17 cellular contexts compared by ENCODE assay signal in the genomic region with DNA sequence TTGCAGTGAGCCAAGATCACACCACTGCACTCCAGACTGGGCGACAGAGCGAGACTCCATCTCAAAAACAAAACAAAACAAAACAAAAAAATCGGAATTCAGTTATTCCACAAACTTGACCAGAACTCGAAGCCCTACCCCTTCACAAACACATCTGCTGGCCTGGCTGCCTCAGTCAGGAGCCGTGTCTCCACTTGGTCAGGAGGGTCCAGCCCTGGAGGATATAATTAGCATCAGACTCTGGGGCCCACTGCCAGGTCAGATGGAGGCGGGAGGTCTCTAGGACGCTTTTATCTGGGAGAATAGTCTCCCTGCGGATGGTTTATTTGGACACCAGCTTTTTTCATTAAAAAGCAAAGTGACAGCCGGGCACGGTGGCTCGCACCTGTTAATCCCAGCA. TPM values are rescaled to one million over a fixed set of nuclear protein-coding genes. Genes with fewer than 3 reads are reported as not detected.
A peak's percentile ranks its signal among the peaks of the same experiment; 100 is the strongest.
DNase-seq lines count a peak whose midpoint lies in the region; ATAC-seq and TF ChIP-seq lines count a peak whose summit lies in the region.
"Had no signal": no experiment of that assay in that cellular context is flagged by ENCODE, and none has a peak within 500 bp of the region (broad histone marks: within the 10 kb centered on the region; RNA-seq: fewer than 3 reads in every experiment).

No MANE protein-coding gene starts in this region.

- CTCF ChIA-PET in IMR-90 (lab: Yijun Ruan, JAX) = no interaction called here

- TF ChIP-seq CTCF in IMR-90 (conservative IDR thresholded peaks at IDR 0.05; ENCODE audit: low read depth, low read length) (no peak), esophagus muscularis mucosa (IDR thresholded peaks at IDR 0.05) (no peak), right lobe of liver (IDR thresholded peaks at IDR 0.05) (no peak), thoracic aorta (IDR thresholded peaks at IDR 0.05) (no peak)

- H2BK120ac ChIP-seq in IMR-90 (ENCODE audit: low read depth, low read length) = no peak overlapping the region

- no peak overlapping the region for H4K8ac ChIP-seq in IMR-90 (ENCODE audit: low read depth in 2 of 2, low read length in 2 of 2)

- 67% methylated on average over 2 of the region's 11 CpGs; no CpG with 5 or more reads in 1 of the 2 experiments for WGBS in IMR-90 (ENCODE audit: extremely low coverage in 2 of 2, insufficient read length in 1 of 2), 2 experiments
- 50% methylated on average over 10 of the region's 11 CpGs for WGBS in esophagus muscularis mucosa
- 40% methylated on average over 3 of the region's 11 CpGs for WGBS in right lobe of liver (ENCODE audit: insufficient coverage, low coverage, low lambda C conversion rate, missing lambda C conversion rate)

- in situ Hi-C loops in IMR-90 (cut with MboI; ENCODE audit: low sequenced_read_pairs) = no loop called here

- no peak overlapping the region for H3K14ac ChIP-seq in IMR-90 (replicated peaks; ENCODE audit: low read depth, low read length)

- H3K18ac ChIP-seq in IMR-90 (ENCODE audit: low read depth, low read length) = no peak overlapping the region

- no peak overlapping the region for H4K5ac ChIP-seq in IMR-90 (ENCODE audit: low read depth, low read length)

- no peak overlapping the region for H3K23ac ChIP-seq in IMR-90 (ENCODE audit: low read depth, low read length)

- H3K36me3 ChIP-seq in IMR-90 (ENCODE audit: control insufficient read depth, insufficient read depth, low read length) (no peaks in the 10 kb centered on the region), esophagus muscularis mucosa (no peaks in the 10 kb centered on the region), right lobe of liver (no peaks in the 10 kb centered on the region), thoracic aorta (no peaks in the 10 kb centered on the region)
- H3K36me3 ChIP-seq: adrenal gland had no signal

- H2AK9ac ChIP-seq in IMR-90 (replicated peaks; ENCODE audit: low read depth, low read length, poor library complexity) = peak overlapping the region; percentile 28

- no peak overlapping the region for H3K4ac ChIP-seq in IMR-90 (ENCODE audit: low read depth, low read length)

- intact Hi-C loops in IMR-90 (cut with micrococcal nuclease) (no loop called here), esophagus muscularis mucosa (cut with DNase I) (loop anchor here (5.0 kb wide), 1 partner anchor 42 kb away; no protein-coding TSS in a partner anchor), right lobe of liver (cut with DNase I) (loop anchor here in 1 of 2 donors (10.0 kb wide), 1 partner anchor 59 kb away; no protein-coding TSS in a partner anchor)

- no TSS peak for BruUV-seq in IMR-90 (replicated peaks; lab: Mats Ljungman, UMichigan)

- no peak overlapping the region for H2AK5ac ChIP-seq in IMR-90 (ENCODE audit: low read depth, low read length)

- peaks cover 18% of the 10 kb centered on the region for H3K4me1 ChIP-seq in IMR-90 (ENCODE audit: control insufficient read depth, insufficient read depth, low read length)
- peaks cover 66 to 96% (median 82%) of the 10 kb centered on the region in 4 donors for H3K4me1 ChIP-seq in esophagus muscularis mucosa
- peaks cover 0 to 62% (median 17%) of the 10 kb centered on the region in 4 donors for H3K4me1 ChIP-seq in right lobe of liver
- H3K4me1 ChIP-seq in thoracic aorta (ENCODE audit: control insufficient read depth in 1 of 2, low read depth in 2 of 2) = peaks cover 36 to 82% of the 10 kb centered on the region in 2 donors

- TF ChIP-seq EP300 in esophagus muscularis mucosa (IDR thresholded peaks at IDR 0.05) = no peak

- no peak overlapping the region for H2BK5ac ChIP-seq in IMR-90 (ENCODE audit: low read depth, low read length, poor library complexity, severe bottlenecking)

- H2AFZ ChIP-seq in IMR-90 (replicated peaks; ENCODE audit: low read length, poor library complexity) = no peak overlapping the region

- no peak overlapping the region for H2BK15ac ChIP-seq in IMR-90 (ENCODE audit: low read depth, low read length)

- no peaks in the 10 kb centered on the region for H3K27me3 ChIP-seq in IMR-90 (ENCODE audit: control insufficient read depth, insufficient read depth, low read length)
- no peaks in the 10 kb centered on the region for H3K27me3 ChIP-seq in esophagus muscularis mucosa
- no peaks in the 10 kb centered on the region for H3K27me3 ChIP-seq in right lobe of liver
- no peaks in the 10 kb centered on the region for H3K27me3 ChIP-seq in thoracic aorta (replicated peaks; ENCODE audit: insufficient read depth)
- H3K27me3 ChIP-seq: adrenal gland, MG63 had no signal

- no peak overlapping the region for H3K4me3 ChIP-seq in IMR-90 (ENCODE audit: insufficient read depth, low read depth, low read length)
- H3K4me3 ChIP-seq in esophagus muscularis mucosa = no peak overlapping the region
- no peak overlapping the region for H3K4me3 ChIP-seq in right lobe of liver
- H3K4me3 ChIP-seq in thoracic aorta = peak overlapping the region; percentile 11
- H3K4me3 ChIP-seq: adrenal gland, MG63 had no signal

- no peak for DNase-seq in IMR-90
- DNase-seq in esophagus muscularis mucosa (ENCODE audit: extremely low spot score) = no peak
- DNase-seq in right lobe of liver = peak in 1 of 3 donors; percentile 49
- no peak for DNase-seq in thoracic aorta (ENCODE audit: low spot score)
- no peak for DNase-seq in mucosa of gallbladder (ENCODE audit: low spot score)
- DNase-seq in NCI-H526 (lab: John Stamatoyannopoulos, UW) = no peak
- DNase-seq: activated B cell treated with CpG ODN at 0.5 μM for 24 hours; cortex of kidney; DND-41; erythroblast; left colon; MG63; NCI-H2081; stimulated activated CD4-positive, alpha-beta T cell treated with anti-CD3 and anti-CD28 coated beads, Interleukin-1b, Interleukin-23, amount 100 ng/mL, for 48 hours; stimulated activated CD8-positive, alpha-beta memory T cell treated with anti-CD3 and anti-CD28 coated beads, Interleukin-4, amount 100 ng/mL, for 48 hours had no signal

- H3K4me2 ChIP-seq in IMR-90 (ENCODE audit: low read depth, low read length) = no peak overlapping the region

- POLR2A ChIA-PET in IMR-90 (lab: Charles Lee; ENCODE audit: unreplicated experiment) = no interaction called here

- H3K56ac ChIP-seq in IMR-90 (ENCODE audit: extremely low read depth, insufficient read depth, low read length) = no peak overlapping the region

- H2BK20ac ChIP-seq in IMR-90 (ENCODE audit: low read depth, low read length) = no peak overlapping the region

- dilution Hi-C loops in IMR-90 (cut with HindIII; ENCODE audit: low sequenced_read_pairs, unreplicated experiment) = no loop called here

- H3K79me1 ChIP-seq in IMR-90 (ENCODE audit: low read depth in 1 of 2, low read length in 2 of 2) = peaks cover 7 to 87% of the 10 kb centered on the region in 2 experiments; a peak in 3 of 4 replicates

- no peak for TF ChIP-seq RAD21 in IMR-90 (IDR thresholded peaks at IDR 0.05; ENCODE audit: low read length)

- ATAC-seq in IMR-90 (ENCODE audit: low read depth) (no peak), right lobe of liver (no peak), thoracic aorta (ENCODE audit: insufficient number of reproducible peaks, low FRiP score, low read depth) (no peak), GM18517 (IDR thresholded peaks at IDR 0.05; ENCODE audit: unreplicated experiment) (no peak)
- ATAC-seq: left colon had no signal

- H4K91ac ChIP-seq in IMR-90 (ENCODE audit: insufficient read depth, low read depth, low read length) = no peak overlapping the region

- peaks cover 95% of the 10 kb centered on the region for H4K20me1 ChIP-seq in IMR-90 (ENCODE audit: insufficient read depth, low read length)

- TF ChIP-seq POLR2A in IMR-90 (IDR thresholded peaks at IDR 0.05; ENCODE audit: low read depth, low read length) (no peak), esophagus muscularis mucosa (IDR thresholded peaks at IDR 0.05; ENCODE audit: low read depth) (no peak), right lobe of liver (IDR thresholded peaks at IDR 0.05) (no peak)

- H3K9me3 ChIP-seq in IMR-90 (ENCODE audit: control insufficient read depth, insufficient read depth, low read length) (no peaks in the 10 kb centered on the region), esophagus muscularis mucosa (no peaks in the 10 kb centered on the region), right lobe of liver (no peaks in the 10 kb centered on the region), thoracic aorta (no peaks in the 10 kb centered on the region)
- H3K9me3 ChIP-seq: adrenal gland, MG63 had no signal

- H3K9me1 ChIP-seq in IMR-90 (ENCODE audit: insufficient read depth, low read length) = peaks cover 43% of the 10 kb centered on the region

- no peak overlapping the region for H3K27ac ChIP-seq in IMR-90 (ENCODE audit: insufficient read depth, low read length)
- H3K27ac ChIP-seq in esophagus muscularis mucosa (replicated peaks in 1 of 4) = peak overlapping the region; percentile 47 to 60 (median 54)
- H3K27ac ChIP-seq in right lobe of liver = peak overlapping the region; percentile 76 to 99 (median 84)
- H3K27ac ChIP-seq in thoracic aorta = peak overlapping the region; percentile 48 to 83

- no peak overlapping the region for H3K9ac ChIP-seq in IMR-90 (ENCODE audit: low read depth, low read length)

RNA-seq across cellular contexts. Expression of a gene that starts 8.0 kb away (rescaled TPM):
- total RNA-seq in IMR-90 (2012; rRNA removed) (6.3 and 6.7 TPM in 2 replicates), esophagus muscularis mucosa (10 to 100 TPM in 3 of 4 donors, 1 to 10 TPM in 1; 9.1 to 35.1 (median 20.1) TPM), right lobe of liver (10 to 100 TPM in 2 of 6 experiments, 1 to 10 TPM in 4; 5.3 to 11.9 (median 8.6) TPM), thoracic aorta (10 to 100 TPM; 28.3 to 35.0 TPM), mucosa of gallbladder (20.1 TPM)
- polyA plus RNA-seq in IMR-90 (2012; rRNA removed) = 13.1 and 15.0 TPM in 2 replicates
- polyA plus RNA-seq in IMR-90 (2012; cell fraction: cytosol; rRNA removed) = 6.3 and 15.8 TPM in 2 replicates
- 23.8 and 42.6 TPM in 2 replicates for polyA plus RNA-seq in IMR-90 (2012; cell fraction: nucleus; rRNA removed; ENCODE audit: low replicate concordance)

RNA-seq across cellular contexts. Expression of a gene that starts 29.5 kb away (rescaled TPM):
- total RNA-seq in IMR-90 (2012; rRNA removed) (134 and 153 TPM in 2 replicates), esophagus muscularis mucosa (100 to 1,000 TPM; 420 to 568 (median 430) TPM), right lobe of liver (100 to 1,000 TPM in 3 of 6 experiments, 10 to 100 TPM in 3; 92.7 to 179 (median 118) TPM), thoracic aorta (100 to 1,000 TPM; 237 to 446 TPM), mucosa of gallbladder (226 TPM)
- 289 and 312 TPM in 2 replicates for polyA plus RNA-seq in IMR-90 (2012; rRNA removed)
- 290 and 383 TPM in 2 replicates for polyA plus RNA-seq in IMR-90 (2012; cell fraction: cytosol; rRNA removed)
- polyA plus RNA-seq in IMR-90 (2012; cell fraction: nucleus; rRNA removed; ENCODE audit: low replicate concordance) = 283 and 393 TPM in 2 replicates

RNA-seq across cellular contexts. Expression of a gene that starts 43.8 kb away (rescaled TPM):
- total RNA-seq in IMR-90 (2012; rRNA removed) (66.7 and 89.2 TPM in 2 replicates), esophagus muscularis mucosa (100 to 1,000 TPM; 129 to 155 (median 149) TPM), right lobe of liver (10 to 100 TPM; 30.2 to 93.0 (median 36.1) TPM), thoracic aorta (100 to 1,000 TPM in 1 of 2 donors, 10 to 100 TPM in 1; 99.6 to 174 TPM), mucosa of gallbladder (70.5 TPM)
- 196 and 253 TPM in 2 replicates for polyA plus RNA-seq in IMR-90 (2012; rRNA removed)
- polyA plus RNA-seq in IMR-90 (2012; cell fraction: cytosol; rRNA removed) = 76.4 and 143 TPM in 2 replicates
- 116 and 178 TPM in 2 replicates for polyA plus RNA-seq in IMR-90 (2012; cell fraction: nucleus; rRNA removed; ENCODE audit: low replicate concordance)

RNA-seq across cellular contexts. Expression of a gene that starts 57.8 kb away (rescaled TPM):
- total RNA-seq in IMR-90 (2012; rRNA removed) (1,030 and 1,144 TPM in 2 replicates), esophagus muscularis mucosa (100 to 1,000 TPM; 560 to 800 (median 665) TPM), right lobe of liver (100 to 1,000 TPM; 256 to 470 (median 406) TPM), thoracic aorta (100 to 1,000 TPM; 306 to 438 TPM), mucosa of gallbladder (878 TPM)
- polyA plus RNA-seq in IMR-90 (2012; rRNA removed) = 2,778 and 3,008 TPM in 2 replicates
- 3,160 and 3,447 TPM in 2 replicates for polyA plus RNA-seq in IMR-90 (2012; cell fraction: cytosol; rRNA removed)
- 792 and 822 TPM in 2 replicates for polyA plus RNA-seq in IMR-90 (2012; cell fraction: nucleus; rRNA removed; ENCODE audit: low replicate concordance)
